8 cellular contexts compared by ENCODE assay signal in genomic region chr6:10528170-10528981, GRCh38. TPM values are rescaled to one million over a fixed set of nuclear protein-coding genes. Genes with fewer than 3 reads are reported as not detected.
DNase-seq lines count a peak whose midpoint lies in the region; ATAC-seq and TF ChIP-seq lines count a peak whose summit lies in the region.

No MANE protein-coding gene starts in this region.

- no peaks in the 10 kb centered on the region for H3K79me2 ChIP-seq in osteoblast (ENCODE audit: insufficient read depth, low read length)

- peak; percentile 41 for DNase-seq in GM10248 (ENCODE audit: extremely low spot score)
- peak; percentile 48 for DNase-seq in HT-29 (ENCODE audit: low spot score)
- peak; percentile 32 for DNase-seq in T1000 (lab: John Stamatoyannopoulos, UW)
- peak; percentile 40 for DNase-seq in epithelial cell of esophagus (ENCODE audit: low read depth)
- DNase-seq in osteoblast (ENCODE audit: insufficient read length, low spot score, missing footprints), result peak; percentile 53
- DNase-seq in iPS-NIHi11 (ENCODE audit: low spot score), result no peak
- no peak for DNase-seq in substantia nigra (lab: John Stamatoyannopoulos, UW)

- no peak overlapping the region for H3K27ac ChIP-seq in osteoblast (ENCODE audit: low read depth, low read length)
- no peak overlapping the region for H3K27ac ChIP-seq in substantia nigra (ENCODE audit: low read depth, low read length, poor library complexity, severe bottlenecking)

- POLR2A ChIA-PET in GM10248 (lab: Yijun Ruan, JAX), result interaction anchor here (0.5 kb wide), 1 partner anchor 171 kb away, joined by 6 read pairs; no protein-coding TSS in a partner anchor

- H2AFZ ChIP-seq in osteoblast (ENCODE audit: low read length), result peak overlapping the region; percentile 67

- H3K27me3 ChIP-seq in osteoblast (ENCODE audit: insufficient read depth, low read length), result no peaks in the 10 kb centered on the region

- no peak overlapping the region for H3K4me3 ChIP-seq in epithelial cell of esophagus (ENCODE audit: low read length)
- peak overlapping the region; percentile 51 for H3K4me3 ChIP-seq in osteoblast (ENCODE audit: insufficient read depth, low read length)

- peak; percentile 50 for ATAC-seq in GM21526 (IDR thresholded peaks at IDR 0.05; ENCODE audit: low FRiP score, unreplicated experiment)

- H3K36me3 ChIP-seq in osteoblast (ENCODE audit: insufficient read depth, low read length), result no peaks in the 10 kb centered on the region

- H3K9me3 ChIP-seq in osteoblast (ENCODE audit: low read depth, low read length), result no peaks in the 10 kb centered on the region

- H3K4me2 ChIP-seq in osteoblast (ENCODE audit: insufficient read depth, low read length), result peak overlapping the region; percentile 73

- CTCF ChIA-PET in GM10248 (lab: Yijun Ruan, JAX), result interaction anchor here (2.5 to 2.8 kb wide), 2 partner anchors 18 to 273 kb away, joined by 9 read pairs; no protein-coding TSS in a partner anchor

- no peaks in the 10 kb centered on the region for H4K20me1 ChIP-seq in osteoblast (ENCODE audit: insufficient read depth, low read length)

- H3K4me1 ChIP-seq in osteoblast (ENCODE audit: insufficient read depth, low read length), result no peaks in the 10 kb centered on the region

- TF ChIP-seq CTCF in GM10248 (IDR thresholded peaks at IDR 0.05; ENCODE audit: control extremely low read depth, extremely low read depth, low read depth, missing control alignments) (no peak), epithelial cell of esophagus (IDR thresholded peaks at IDR 0.05; ENCODE audit: insufficient read depth, low read depth, low read length, missing control alignments) (no peak), osteoblast (IDR thresholded peaks at IDR 0.05; ENCODE audit: extremely low read depth, low read depth, low read length) (no peak)

RNA-seq across cellular contexts. Expression of gene GCNT2, which starts 7.2 kb away (rescaled TPM):
- total RNA-seq in HT-29 (2014; rRNA removed; shearing (Covaris generic)), result 4.6 and 9.7 TPM in 2 replicates
- 0.29 and 0.72 TPM in 2 replicates for total RNA-seq in osteoblast

Comparison
In these comparisons a context has a peak if more than half of its experiments do, and no peak if none do; other contexts are left out.
1. DNase-seq: peak in GM10248 (single experiment), HT-29 (single experiment), T1000 (single experiment), epithelial cell of esophagus (single experiment) and osteoblast (single experiment); none in iPS-NIHi11 (single experiment) and substantia nigra (0 of 49).